Comparison of ENCODE assay signal across 1 cellular context in the genomic region with DNA sequence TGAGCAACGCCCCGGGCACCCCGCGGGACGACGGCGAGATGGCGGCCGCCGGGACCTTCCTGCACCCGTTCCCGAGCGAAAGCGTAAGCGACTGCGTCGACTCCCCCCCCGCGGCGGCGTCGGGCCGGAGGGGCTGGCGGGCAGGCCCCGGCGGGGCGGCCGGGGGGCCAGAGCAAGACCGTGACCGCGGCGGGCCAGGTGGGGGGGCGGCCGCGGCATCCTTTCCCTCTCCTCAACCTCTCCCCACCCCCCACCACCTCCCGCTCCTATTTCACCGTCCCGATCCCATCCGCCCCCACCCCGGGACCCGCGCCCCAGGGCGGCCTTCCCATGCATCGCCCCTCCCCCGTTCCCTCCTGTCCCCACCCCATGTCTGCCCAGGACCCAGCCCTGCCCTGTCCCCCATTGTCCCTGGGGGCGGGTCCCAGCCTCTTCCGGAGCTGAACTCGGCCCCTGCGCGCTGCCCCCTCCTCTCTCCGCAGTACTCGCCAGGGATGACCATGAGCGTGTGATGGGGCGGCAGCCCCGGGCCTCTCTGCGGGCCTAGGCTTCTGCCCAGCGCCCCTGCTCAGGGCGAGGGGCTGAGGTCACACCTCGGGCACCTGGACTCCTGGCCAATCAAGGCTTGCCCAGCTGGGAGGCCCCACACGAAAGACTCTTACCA.
TF ChIP-seq lines count a peak whose summit lies in the region.

No MANE protein-coding gene starts in this region.

TF ChIP-seq in K562, 482 proteins besides CTCF, POLR2A, EP300 and RAD21 (continued from another document):
- TF ChIP-seq, protein P1, sequence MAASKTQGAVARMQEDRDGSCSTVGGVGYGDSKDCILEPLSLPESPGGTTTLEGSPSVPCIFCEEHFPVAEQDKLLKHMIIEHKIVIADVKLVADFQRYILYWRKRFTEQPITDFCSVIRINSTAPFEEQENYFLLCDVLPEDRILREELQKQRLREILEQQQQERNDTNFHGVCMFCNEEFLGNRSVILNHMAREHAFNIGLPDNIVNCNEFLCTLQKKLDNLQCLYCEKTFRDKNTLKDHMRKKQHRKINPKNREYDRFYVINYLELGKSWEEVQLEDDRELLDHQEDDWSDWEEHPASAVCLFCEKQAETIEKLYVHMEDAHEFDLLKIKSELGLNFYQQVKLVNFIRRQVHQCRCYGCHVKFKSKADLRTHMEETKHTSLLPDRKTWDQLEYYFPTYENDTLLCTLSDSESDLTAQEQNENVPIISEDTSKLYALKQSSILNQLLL (CRISPR knock-in tag; IDR thresholded peaks at IDR 0.05; ENCODE audit: borderline replicate concordance), result no peak
- TF ChIP-seq SRSF7 (optimal IDR thresholded peaks at IDR 0.05; ENCODE audit: low read depth, low read length) (no peak), ZNF318 (IDR thresholded peaks at IDR 0.05; ENCODE audit: borderline replicate concordance in 1 of 2, low read depth in 1 of 2) (no peak), THRAP3 (IDR thresholded peaks at IDR 0.05; ENCODE audit: borderline replicate concordance) (no peak), ZNF778 (CRISPR knock-in tag; IDR thresholded peaks at IDR 0.05) (no peak), TAF9B (IDR thresholded peaks at IDR 0.05; ENCODE audit: partially characterized antibody) (no peak), SRSF3 (IDR thresholded peaks at IDR 0.05; ENCODE audit: insufficient read depth, low read length) (no peak), KAT8 (IDR thresholded peaks at IDR 0.05; ENCODE audit: low read depth) (no peak), C11orf30 (IDR thresholded peaks at IDR 0.05; ENCODE audit: low read depth) (no peak), HCFC1 (IDR thresholded peaks at IDR 0.05; ENCODE audit: low read depth, low read length) (no peak), DDX20 (tag; IDR thresholded peaks at IDR 0.05; ENCODE audit: low read depth) (no peak), CREB3L1 (IDR thresholded peaks at IDR 0.05; ENCODE audit: borderline replicate concordance, low read depth) (no peak), ZNF146 (CRISPR knock-in tag; IDR thresholded peaks at IDR 0.05; ENCODE audit: unreplicated experiment) (no peak), NFE2L1 (tag; IDR thresholded peaks at IDR 0.05; ENCODE audit: borderline replicate concordance, low read depth) (no peak)
